ENCODE assay signal across 9 cellular contexts in the genomic region with DNA sequence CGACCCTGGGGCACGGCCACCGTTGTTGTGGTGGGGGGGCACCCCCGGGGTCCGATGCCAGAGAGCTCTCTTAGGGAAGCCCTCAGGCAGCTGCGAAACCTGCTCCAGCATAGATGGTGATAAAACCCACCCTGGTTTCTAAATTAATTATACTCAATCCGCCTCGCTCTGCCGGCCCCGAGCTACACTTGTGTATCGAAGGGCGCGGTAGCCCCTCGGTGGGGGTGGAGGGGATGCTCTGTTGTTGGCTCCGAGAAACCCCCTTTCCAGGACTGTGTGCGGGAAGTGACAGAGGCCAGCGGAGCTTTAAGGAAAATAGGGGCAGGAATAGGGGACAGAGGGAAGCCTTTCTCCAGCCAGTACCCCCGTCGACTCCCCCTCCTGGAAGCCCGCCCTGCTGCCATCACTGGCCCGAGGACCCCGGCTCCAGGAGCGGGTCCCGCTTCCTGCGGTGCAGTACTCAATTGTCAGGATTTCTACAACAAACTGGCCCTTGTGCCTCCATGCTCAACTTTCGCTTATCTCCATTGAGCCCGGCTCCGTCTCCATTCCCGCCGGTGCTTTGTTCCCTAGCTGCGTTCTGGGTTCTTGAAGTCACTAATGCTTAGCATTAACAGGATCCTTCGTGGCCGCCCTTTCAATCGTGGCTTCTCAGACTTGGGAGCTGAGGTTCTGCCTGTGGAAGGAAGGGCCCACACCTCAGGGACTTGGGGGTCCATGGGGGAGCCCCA.
A peak's percentile ranks its signal among the peaks of the same experiment; 100 is the strongest.
DNase-seq lines count a peak whose midpoint lies in the region; ATAC-seq, FAIRE-seq and TF ChIP-seq lines count a peak whose summit lies in the region.
"Had no signal": no experiment of that assay in that cellular context is flagged by ENCODE, and none has a peak within 500 bp of the region (broad histone marks: within the 10 kb centered on the region; RNA-seq: fewer than 3 reads in every experiment).

No MANE protein-coding gene starts in this region.

- TF ChIP-seq CTCF in astrocyte of the cerebellum (IDR thresholded peaks at IDR 0.05; ENCODE audit: low read depth, low read length, missing control alignments) = no peak
- no peak for TF ChIP-seq CTCF in PC-9 (conservative IDR thresholded peaks at IDR 0.05)
- TF ChIP-seq CTCF in kidney (IDR thresholded peaks at IDR 0.05; ENCODE audit: borderline replicate concordance, extremely low read depth, insufficient read depth) = no peak

- H3K27me3 Mint-ChIP-seq in T-helper 1 cell treated with Interleukin-12 subunit alpha and Interleukin-12 subunit beta and Interleukin-4 antibody, amounts not matched to agents 30 μg/mL and 1 μg/mL, for 36 hours (ENCODE audit: low read depth) = peaks cover 43% of the 10 kb centered on the region

- no peaks in the 10 kb centered on the region for H3K27me3 ChIP-seq in layer of hippocampus (ENCODE audit: control insufficient read depth, insufficient read depth, low read length)
- H3K27me3 ChIP-seq in thymus (ENCODE audit: control insufficient read depth, insufficient read depth) = peaks cover 15% of the 10 kb centered on the region
- H3K27me3 ChIP-seq in PC-9 (ENCODE audit: insufficient read depth, low read depth) = no peaks in the 10 kb centered on the region

- H3K27ac Mint-ChIP-seq in T-helper 1 cell treated with Interleukin-12 subunit alpha and Interleukin-12 subunit beta and Interleukin-4 antibody, amounts not matched to agents 30 μg/mL and 1 μg/mL, for 36 hours = no peak overlapping the region
- H3K27ac Mint-ChIP-seq: memory B cell had no signal

- in situ Hi-C loops in astrocyte of the cerebellum (cut with HindIII; ENCODE audit: low sequenced_read_pairs) = no loop called here

- intact Hi-C loops in PC-9 (cut with micrococcal nuclease; ENCODE audit: unreplicated experiment) (no loop called here), kidney (cut with DNase I) (no loop called here)

- WGBS in thymus = 17% methylated on average over 34 of the region's 34 CpGs

- POLR2A ChIA-PET in PC-9 (lab: Charles Lee; ENCODE audit: unreplicated experiment) = no interaction called here

- H3K4me3 ChIP-seq in astrocyte of the cerebellum (ENCODE audit: low read depth, low read length) = peak overlapping the region; percentile 36
- peak overlapping the region; percentile 41 for H3K4me3 ChIP-seq in thymus (ENCODE audit: low read length)
- no peak overlapping the region for H3K4me3 ChIP-seq in PC-9
- peak overlapping the region in 1 of 2 donors; percentile 29 for H3K4me3 ChIP-seq in kidney (ENCODE audit: low read length in 2 of 2)

- no peaks in the 10 kb centered on the region for H4K20me1 ChIP-seq in PC-9 (ENCODE audit: insufficient read depth)

- no peaks in the 10 kb centered on the region for H3K36me3 ChIP-seq in thymus (ENCODE audit: control insufficient read depth, insufficient read depth)
- no peaks in the 10 kb centered on the region for H3K36me3 ChIP-seq in PC-9 (ENCODE audit: low read depth)
- no peaks in the 10 kb centered on the region for H3K36me3 ChIP-seq in kidney (ENCODE audit: control insufficient read depth in 1 of 2, insufficient read depth in 2 of 2, low read length in 2 of 2)

- H3K79me2 ChIP-seq in PC-9 (ENCODE audit: low read depth) = no peaks in the 10 kb centered on the region

- H3K9me3 ChIP-seq in thymus (ENCODE audit: control insufficient read depth) = no peaks in the 10 kb centered on the region
- no peaks in the 10 kb centered on the region for H3K9me3 ChIP-seq in PC-9 (ENCODE audit: insufficient read depth, low read depth)
- no peaks in the 10 kb centered on the region for H3K9me3 ChIP-seq in kidney (ENCODE audit: control insufficient read depth in 1 of 2, low read length in 2 of 2)

- no peak for FAIRE-seq in kidney (lab: Jason Lieb, UNC)

- CTCF ChIA-PET in PC-9 (lab: Charles Lee) = no interaction called here

- no peaks in the 10 kb centered on the region for H3K4me1 Mint-ChIP-seq in T-helper 1 cell treated with Interleukin-12 subunit alpha and Interleukin-12 subunit beta and Interleukin-4 antibody, amounts not matched to agents 30 μg/mL and 1 μg/mL, for 36 hours (ENCODE audit: low read depth)
- H3K4me1 Mint-ChIP-seq: memory B cell had no signal

- no peak overlapping the region for H3K4me2 ChIP-seq in PC-9

- BruUV-seq in PC-9 (replicated peaks; lab: Mats Ljungman, UMichigan) = no TSS peak

- no peak overlapping the region for H2AFZ ChIP-seq in PC-9

- ATAC-seq in HG03108 (IDR thresholded peaks at IDR 0.05; ENCODE audit: unreplicated experiment) = no peak

- peak overlapping the region in 1 of 2 donors; percentile 26 for H3K9ac ChIP-seq in kidney (ENCODE audit: low read length in 2 of 2)

- peak overlapping the region; percentile 34 for H3K4me3 Mint-ChIP-seq in T-helper 1 cell treated with Interleukin-12 subunit alpha and Interleukin-12 subunit beta and Interleukin-4 antibody, amounts not matched to agents 30 μg/mL and 1 μg/mL, for 36 hours
- H3K4me3 Mint-ChIP-seq: memory B cell had no signal

- H3K27ac ChIP-seq in layer of hippocampus (ENCODE audit: low read depth, low read length) (peak overlapping the region; percentile 69), thymus (ENCODE audit: low read depth) (no peak overlapping the region), PC-9 (no peak overlapping the region), kidney (ENCODE audit: low read depth in 2 of 2, low read length in 2 of 2) (no peak overlapping the region)

- no peaks in the 10 kb centered on the region for H3K4me1 ChIP-seq in thymus (ENCODE audit: control insufficient read depth, insufficient read depth, low read length)
- H3K4me1 ChIP-seq in PC-9 (replicated peaks; ENCODE audit: insufficient read depth) = no peaks in the 10 kb centered on the region
- peaks cover 5 to 6% of the 10 kb centered on the region in 2 donors for H3K4me1 ChIP-seq in kidney (ENCODE audit: control insufficient read depth in 1 of 2, insufficient read depth in 1 of 2, low read depth in 1 of 2, low read length in 2 of 2)

- H3K9me3 Mint-ChIP-seq in T-helper 1 cell treated with Interleukin-12 subunit alpha and Interleukin-12 subunit beta and Interleukin-4 antibody, amounts not matched to agents 30 μg/mL and 1 μg/mL, for 36 hours = no peaks in the 10 kb centered on the region
- H3K9me3 Mint-ChIP-seq: memory B cell had no signal

- no peaks in the 10 kb centered on the region for H3K36me3 Mint-ChIP-seq in T-helper 1 cell treated with Interleukin-12 subunit alpha and Interleukin-12 subunit beta and Interleukin-4 antibody, amounts not matched to agents 30 μg/mL and 1 μg/mL, for 36 hours (ENCODE audit: low read depth)
- H3K36me3 Mint-ChIP-seq: memory B cell had no signal

- no peaks in the 10 kb centered on the region for H3K9me2 ChIP-seq in PC-9 (ENCODE audit: insufficient read depth)

- no peak for DNase-seq in T-helper 1 cell
- no peak for DNase-seq in astrocyte of the cerebellum (ENCODE audit: low read depth)
- no peak for DNase-seq in PC-9
- DNase-seq in kidney = no peak

- H3F3A ChIP-seq in PC-9 (ENCODE audit: insufficient read depth, low read depth) = no peaks in the 10 kb centered on the region
